ENCODE assay signal across 17 cellular contexts in genomic region chr4:36771411-36772153, GRCh38.
DNase-seq lines count a peak whose midpoint lies in the region; ATAC-seq lines count a peak whose summit lies in the region.
"Had no signal": no experiment of that assay in that cellular context is flagged by ENCODE, and none has a peak within 500 bp of the region (broad histone marks: within the 10 kb centered on the region; RNA-seq: fewer than 3 reads in every experiment).

No MANE protein-coding gene starts in this region.

- no peaks in the 10 kb centered on the region for H3K36me3 Mint-ChIP-seq in activated naive CD4-positive, alpha-beta T cell treated with anti-CD3 and anti-CD28 coated beads, Interleukin-2, amount 10 ng/mL, durations not matched to agents 7 days and 5 days
- H3K36me3 Mint-ChIP-seq in activated naive CD4-positive, alpha-beta T cell treated with anti-CD3 and anti-CD28 coated beads for 36 hours (ENCODE audit: low read depth) = no peaks in the 10 kb centered on the region

- intact Hi-C loops in activated naive CD4-positive, alpha-beta T cell treated with anti-CD3 and anti-CD28 coated beads for 36 hours (cut with micrococcal nuclease) = no loop called here

- no peak overlapping the region for H3K27ac Mint-ChIP-seq in activated naive CD4-positive, alpha-beta T cell treated with anti-CD3 and anti-CD28 coated beads, Interleukin-2, amount 10 ng/mL, durations not matched to agents 7 days and 5 days
- no peak overlapping the region for H3K27ac Mint-ChIP-seq in activated naive CD4-positive, alpha-beta T cell treated with anti-CD3 and anti-CD28 coated beads for 36 hours
- H3K27ac Mint-ChIP-seq: activated CD4-positive, alpha-beta T cell treated with anti-CD3 and anti-CD28 coated beads, Interleukin-2, amount 10 ng/mL, durations not matched to agents 24 days and 14 days; H9; stimulated activated naive CD8-positive, alpha-beta T cell treated with anti-CD3 and anti-CD28 coated beads, Interleukin-15, Interleukin-2, amounts not matched to agents 100 ng/mL and 50 ng/mL, for 24 hours; T-helper 2 cell treated with Interferon-gamma antibody and Interleukin-4, amounts not matched to agents 5 μg/mL and 100 μg/mL, for 36 hours had no signal

- H3K4me1 Mint-ChIP-seq in activated naive CD4-positive, alpha-beta T cell treated with anti-CD3 and anti-CD28 coated beads, Interleukin-2, amount 10 ng/mL, durations not matched to agents 7 days and 5 days = peaks cover 2% of the 10 kb centered on the region
- peaks cover 3% of the 10 kb centered on the region for H3K4me1 Mint-ChIP-seq in activated naive CD4-positive, alpha-beta T cell treated with anti-CD3 and anti-CD28 coated beads for 36 hours (ENCODE audit: low read depth)
- H3K4me1 Mint-ChIP-seq: central memory CD8-positive, alpha-beta T cell; H9 had no signal

- DNase-seq in kidney glomerular epithelial cell (lab: John Stamatoyannopoulos, UW) (peak; percentile 72), GM19238 (ENCODE audit: insufficient read length, low spot score) (no peak)
- no peak for DNase-seq in activated naive CD4-positive, alpha-beta T cell treated with anti-CD3 and anti-CD28 coated beads, Interleukin-2, amount 10 ng/mL, durations not matched to agents 7 days and 5 days
- DNase-seq in activated naive CD4-positive, alpha-beta T cell treated with anti-CD3 and anti-CD28 coated beads for 36 hours = no peak
- DNase-seq: activated CD4-positive, alpha-beta T cell treated with anti-CD3 and anti-CD28 coated beads, Interleukin-2, amount 10 ng/mL, durations not matched to agents 24 days and 14 days; activated T-cell treated with anti-CD3 and anti-CD28 coated beads, Interleukin-2, amount 50 U/mL, for 4 hours; H9; left lung; NK-92 treated with Interleukin-12 subunit alpha and Interleukin-12 subunit beta, amount 100 ng/mL, for 24 hours; small intestine; uterus had no signal

- H3K9me3 Mint-ChIP-seq in activated naive CD4-positive, alpha-beta T cell treated with anti-CD3 and anti-CD28 coated beads, Interleukin-2, amount 10 ng/mL, durations not matched to agents 7 days and 5 days = no peaks in the 10 kb centered on the region
- H3K9me3 Mint-ChIP-seq in activated naive CD4-positive, alpha-beta T cell treated with anti-CD3 and anti-CD28 coated beads for 36 hours = no peaks in the 10 kb centered on the region
- H3K9me3 Mint-ChIP-seq: activated T-cell treated with anti-CD3 and anti-CD28 coated beads, Interleukin-2, amount 50 U/mL, for 4 hours; central memory CD8-positive, alpha-beta T cell; H9; stimulated activated naive CD8-positive, alpha-beta T cell treated with anti-CD3 and anti-CD28 coated beads, Interleukin-15, Interleukin-2, amounts not matched to agents 100 ng/mL and 50 ng/mL, for 24 hours; T-helper 2 cell treated with Interferon-gamma antibody and Interleukin-4, amounts not matched to agents 5 μg/mL and 100 μg/mL, for 36 hours had no signal

- no peaks in the 10 kb centered on the region for H3K27me3 Mint-ChIP-seq in activated naive CD4-positive, alpha-beta T cell treated with anti-CD3 and anti-CD28 coated beads, Interleukin-2, amount 10 ng/mL, durations not matched to agents 7 days and 5 days
- H3K27me3 Mint-ChIP-seq in activated naive CD4-positive, alpha-beta T cell treated with anti-CD3 and anti-CD28 coated beads for 36 hours (ENCODE audit: low read depth) = no peaks in the 10 kb centered on the region
- H3K27me3 Mint-ChIP-seq: activated CD4-positive, alpha-beta T cell treated with anti-CD3 and anti-CD28 coated beads, Interleukin-2, amount 10 ng/mL, durations not matched to agents 24 days and 14 days; central memory CD8-positive, alpha-beta T cell; stimulated activated naive CD8-positive, alpha-beta T cell treated with anti-CD3 and anti-CD28 coated beads, Interleukin-15, Interleukin-2, amounts not matched to agents 100 ng/mL and 50 ng/mL, for 24 hours had no signal

- ATAC-seq in GM18517 (IDR thresholded peaks at IDR 0.05; ENCODE audit: unreplicated experiment) (peak; percentile 47), GM21367 (IDR thresholded peaks at IDR 0.05; ENCODE audit: unreplicated experiment) (peak; percentile 45), HG03565 (IDR thresholded peaks at IDR 0.05; ENCODE audit: unreplicated experiment) (peak; percentile 37)
- ATAC-seq: activated T-cell treated with anti-CD3 and anti-CD28 coated beads, Interleukin-2, amount 50 U/mL, for 4 hours; left lung had no signal

- CTCF ChIA-PET in activated naive CD4-positive, alpha-beta T cell treated with anti-CD3 and anti-CD28 coated beads, Interleukin-2, amount 10 ng/mL, durations not matched to agents 7 days and 5 days (lab: Charles Lee) = no interaction called here
- CTCF ChIA-PET in activated naive CD4-positive, alpha-beta T cell treated with anti-CD3 and anti-CD28 coated beads for 36 hours (lab: Charles Lee) = no interaction called here

- no peak overlapping the region for H3K4me3 Mint-ChIP-seq in activated naive CD4-positive, alpha-beta T cell treated with anti-CD3 and anti-CD28 coated beads, Interleukin-2, amount 10 ng/mL, durations not matched to agents 7 days and 5 days
- no peak overlapping the region for H3K4me3 Mint-ChIP-seq in activated naive CD4-positive, alpha-beta T cell treated with anti-CD3 and anti-CD28 coated beads for 36 hours
- H3K4me3 Mint-ChIP-seq: activated CD4-positive, alpha-beta T cell treated with anti-CD3 and anti-CD28 coated beads, Interleukin-2, amount 10 ng/mL, durations not matched to agents 24 days and 14 days; activated T-cell treated with anti-CD3 and anti-CD28 coated beads, Interleukin-2, amount 50 U/mL, for 4 hours; central memory CD8-positive, alpha-beta T cell; H9; stimulated activated naive CD8-positive, alpha-beta T cell treated with anti-CD3 and anti-CD28 coated beads, Interleukin-15, Interleukin-2, amounts not matched to agents 100 ng/mL and 50 ng/mL, for 24 hours; T-helper 2 cell treated with Interferon-gamma antibody and Interleukin-4, amounts not matched to agents 5 μg/mL and 100 μg/mL, for 36 hours had no signal
